24 cellular contexts compared by ENCODE assay signal in genomic region chr16:51382215-51382614, GRCh38.
DNase-seq lines count a peak whose midpoint lies in the region; ATAC-seq, FAIRE-seq and TF ChIP-seq lines count a peak whose summit lies in the region.
"Had no signal": no experiment of that assay in that cellular context is flagged by ENCODE, and none has a peak within 500 bp of the region (broad histone marks: within the 10 kb centered on the region; RNA-seq: fewer than 3 reads in every experiment).

No MANE protein-coding gene starts in this region.

- no peaks in the 10 kb centered on the region for H4K20me1 ChIP-seq in mammary epithelial cell (ENCODE audit: insufficient read depth, low read length)

- no peak overlapping the region for H3K9ac ChIP-seq in mammary epithelial cell (ENCODE audit: insufficient read depth, low read length)

- no peak overlapping the region for H3K4me2 ChIP-seq in mammary epithelial cell (ENCODE audit: insufficient read depth, low read depth, low read length)

- H2AFZ ChIP-seq in mammary epithelial cell (ENCODE audit: low read depth, low read length): peak overlapping the region; percentile 20

- H3K4me3 ChIP-seq in mammary epithelial cell (replicated peaks in 1 of 3; ENCODE audit: insufficient read depth in 1 of 3, low read depth in 2 of 3, low read length in 3 of 3) (no peak overlapping the region), breast epithelium (no peak overlapping the region), pancreas (no peak overlapping the region), H7 (ENCODE audit: insufficient read depth, low read depth, low read length) (no peak overlapping the region)
- H3K4me3 ChIP-seq: SK-N-MC had no signal

- CTCF ChIA-PET in mammary epithelial cell (lab: Charles Lee; ENCODE audit: low non-redundant PET): no interaction called here

- DNase-seq in mammary epithelial cell (no peak), breast epithelium (ENCODE audit: low spot score in 2 of 2) (no peak), glomerular visceral epithelial cell (ENCODE audit: extremely low spot score) (peak; percentile 4), pancreas (no peak), NCI-H524 treated with DMSO at 0.1 percent for 48 hours (lab: John Stamatoyannopoulos, UW) (no peak), SIG-M5 (lab: John Stamatoyannopoulos, UW) (no peak), H7 (no peak)
- DNase-seq: DMS153, DND-41, IMR-90, KG1, MM.1S, NCI-H1048, NCI-H1417, NCI-H1694, NCI-H2029 treated with DMSO at 0.1 percent for 48 hours, NCI-H69, SHP77 treated with DMSO at 0.1 percent for 48 hours had no signal

- WGBS in mammary epithelial cell (ENCODE audit: low coverage, missing lambda C conversion rate): 32% methylated on average over 3 of the region's 3 CpGs
- WGBS in pancreas, 2 donors: 39 to 45% methylated on average over 3 of the region's 3 CpGs

- BruUV-seq in mammary epithelial cell (replicated peaks; lab: Mats Ljungman, UMichigan): no TSS peak

- TF ChIP-seq CTCF in mammary epithelial cell (conservative IDR thresholded peaks at IDR 0.05 in 1 of 2, IDR thresholded peaks at IDR 0.05 in 1 of 2; ENCODE audit: extremely low read depth in 1 of 2, insufficient read depth in 1 of 2, low read depth in 1 of 2, low read length in 2 of 2) (no peak), breast epithelium (IDR thresholded peaks at IDR 0.05) (no peak), pancreas (IDR thresholded peaks at IDR 0.05) (no peak)

- H3K27me3 ChIP-seq in mammary epithelial cell (ENCODE audit: insufficient read depth, low read length) (no peaks in the 10 kb centered on the region), breast epithelium (no peaks in the 10 kb centered on the region), pancreas (no peaks in the 10 kb centered on the region), H7 (ENCODE audit: control insufficient read depth, insufficient read depth, low read length) (no peaks in the 10 kb centered on the region)

- no peaks in the 10 kb centered on the region for H3K79me2 ChIP-seq in mammary epithelial cell (ENCODE audit: insufficient read depth, low read length)

- H3K9me3 ChIP-seq in mammary epithelial cell (replicated peaks; ENCODE audit: insufficient read depth, low read length) (no peaks in the 10 kb centered on the region), breast epithelium (no peaks in the 10 kb centered on the region), pancreas (no peaks in the 10 kb centered on the region)

- H3K36me3 ChIP-seq in mammary epithelial cell (ENCODE audit: insufficient read depth, low read length): no peaks in the 10 kb centered on the region
- no peaks in the 10 kb centered on the region for H3K36me3 ChIP-seq in breast epithelium
- H3K36me3 ChIP-seq in pancreas: no peaks in the 10 kb centered on the region
- no peaks in the 10 kb centered on the region for H3K36me3 ChIP-seq in H7 (replicated peaks; ENCODE audit: control insufficient read depth, insufficient read depth, low read length)

- dilution Hi-C loops in mammary epithelial cell (cut with HindIII; ENCODE audit: low sequenced_read_pairs): no loop called here

- H3K4me1 ChIP-seq in mammary epithelial cell (ENCODE audit: insufficient read depth, low read length) (no peaks in the 10 kb centered on the region), breast epithelium (no peaks in the 10 kb centered on the region), pancreas (no peaks in the 10 kb centered on the region)

- FAIRE-seq in pancreas (lab: Jason Lieb, UNC): no peak
- FAIRE-seq: GM18507, H54 had no signal

- H3K27ac ChIP-seq in mammary epithelial cell (ENCODE audit: insufficient read depth, low read depth, low read length) (no peak overlapping the region), breast epithelium (no peak overlapping the region), pancreas (no peak overlapping the region)
- H3K27ac ChIP-seq: 22Rv1, RWPE1, SK-N-MC had no signal

- in situ Hi-C loops in mammary epithelial cell (cut with MboI; ENCODE audit: low sequenced_read_pairs in 2 of 2): no loop called here

- TF ChIP-seq POLR2A in breast epithelium (IDR thresholded peaks at IDR 0.05): no peak

- peak in 3 of 4 donors; percentile 55 to 84 (median 60) for ATAC-seq in pancreas
- ATAC-seq in HG02938 (IDR thresholded peaks at IDR 0.05; ENCODE audit: unreplicated experiment): no peak

- intact Hi-C loops in mammary epithelial cell (cut with micrococcal nuclease) (no loop called here), breast epithelium (cut with DNase I; ENCODE audit: low total_unique reads) (no loop called here), pancreas (cut with DNase I) (no loop called here)
